ENCODE assay signal across 8 cellular contexts in genomic region chr19:11380653-11381534, GRCh38. TPM values are rescaled to one million over a fixed set of nuclear protein-coding genes. Genes with fewer than 3 reads are reported as not detected.
A peak's percentile ranks its signal among the peaks of the same experiment; 100 is the strongest.
DNase-seq lines count a peak whose midpoint lies in the region; ATAC-seq lines count a peak whose summit lies in the region.

No MANE protein-coding gene starts in this region.

- ATAC-seq in GM18867 (IDR thresholded peaks at IDR 0.05; ENCODE audit: unreplicated experiment) (peak; percentile 74), HG03097 (IDR thresholded peaks at IDR 0.05; ENCODE audit: low FRiP score, unreplicated experiment) (peak; percentile 75)

- in situ Hi-C loops in ACHN (cut with HindIII; ENCODE audit: low pct_ligation_motif_present, low pct_unique_long_range_greater_than_20kb, low sequenced_read_pairs): no loop called here

- DNase-seq in ACHN: peak; percentile 94
- peak; percentile 95 for DNase-seq in NCI-H226
- DNase-seq in activated CD4-positive, CD25-positive, alpha-beta regulatory T cell treated with anti-CD3 and anti-CD28 coated beads, Interleukin-2, amount 50 U/mL, for 72 hours: peak; percentile 93
- peak; percentile 100 for DNase-seq in cerebellum (ENCODE audit: low spot score)
- DNase-seq in kidney tubule cell (ENCODE audit: low spot score): peak; percentile 98
- peak; percentile 88 to 95 for DNase-seq in stimulated activated CD4-positive, alpha-beta T cell treated with anti-CD3 and anti-CD28 coated beads, Interleukin-1b, Interleukin-23, amount 100 ng/mL, for 1 hour (ENCODE audit: low read depth in 2 of 2)

RNA-seq across cellular contexts. Expression of gene EPOR, which starts 3.2 kb away (rescaled TPM):
- total RNA-seq in cerebellum: 3.3 TPM

RNA-seq across cellular contexts. Expression of gene SWSAP1, which starts 6.4 kb away (rescaled TPM):
- 0.64 TPM for total RNA-seq in cerebellum

RNA-seq across cellular contexts. Expression of gene PLPPR2, which starts 25.7 kb away (rescaled TPM):
- 23.7 TPM for total RNA-seq in cerebellum

RNA-seq across cellular contexts. Expression of gene CCDC159, which starts 34.6 kb away (rescaled TPM):
- 7.5 TPM for total RNA-seq in cerebellum

RNA-seq across cellular contexts. Expression of gene TMEM205, which starts 34.8 kb away (rescaled TPM):
- total RNA-seq in cerebellum: 20.5 TPM

Comparison
In these comparisons a context has a peak if more than half of its experiments do, and no peak if none do; other contexts are left out.
1. Peak in every context shown above with its lines: DNase-seq and ATAC-seq.